Comparison of ENCODE assay signal across 19 cellular contexts in genomic region chr12:89064780-89065179, GRCh38.
A peak's percentile ranks its signal among the peaks of the same experiment; 100 is the strongest.
DNase-seq lines count a peak whose midpoint lies in the region; ATAC-seq, FAIRE-seq and TF ChIP-seq lines count a peak whose summit lies in the region.
"Had no signal": no experiment of that assay in that cellular context is flagged by ENCODE, and none has a peak within 500 bp of the region (broad histone marks: within the 10 kb centered on the region; RNA-seq: fewer than 3 reads in every experiment).

No MANE protein-coding gene starts in this region.

- H3K27ac Mint-ChIP-seq in Calu3 (ENCODE audit: unreplicated experiment) = peak overlapping the region; percentile 25
- H3K27ac Mint-ChIP-seq: activated T-helper 1 cell treated with anti-CD3 and anti-CD28 coated beads, Interleukin-12 subunit alpha, Interleukin-12 subunit beta, Interleukin-2, Interleukin-4 antibody, amounts not matched to agents 30 ng/mL and 10 ng/mL and 1 ng/mL, durations not matched to agents 14 hours and 24 hours and 36 hours; CD14-positive monocyte had no signal

- BruUV-seq in Calu3 (replicated peaks; lab: Mats Ljungman, UMichigan) = no TSS peak

- no peak overlapping the region for H2AFZ ChIP-seq in fibroblast of lung (ENCODE audit: low read length)

- peak; percentile 48 for DNase-seq in A172 (ENCODE audit: low spot score)
- peak; percentile 52 for DNase-seq in Calu3
- peak; percentile 76 for DNase-seq in RCC 7860 (ENCODE audit: low spot score)
- DNase-seq in fibroblast of lung (ENCODE audit: low read depth in 2 of 2) = peak; percentile 18 to 66
- no peak for DNase-seq in GM12891 (ENCODE audit: insufficient read length, low spot score)
- DNase-seq in LoVo (ENCODE audit: low spot score) = no peak
- no peak for DNase-seq in activated effector memory CD4-positive, alpha-beta T cell treated with anti-CD3 and anti-CD28 coated beads, Interleukin-2, amount 50 U/mL, for 16 hours
- DNase-seq: caudate nucleus; GF-D8; NCI-H1930; SIG-M5; stimulated activated CD4-positive, alpha-beta T cell treated with anti-CD3 and anti-CD28 coated beads, Interleukin-4, amount 100 ng/mL, for 24 hours; stomach; WERI-Rb-1 had no signal

- H3K27me3 ChIP-seq in fibroblast of lung (ENCODE audit: control insufficient read depth, insufficient read depth, low read length) = no peaks in the 10 kb centered on the region
- H3K27me3 ChIP-seq: right atrium auricular region, stomach had no signal

- no peaks in the 10 kb centered on the region for H3K27me3 Mint-ChIP-seq in Calu3 (ENCODE audit: unreplicated experiment)

- peaks cover 58% of the 10 kb centered on the region for H3K4me1 Mint-ChIP-seq in Calu3 (ENCODE audit: low read depth, unreplicated experiment)

- no peaks in the 10 kb centered on the region for H3K79me2 ChIP-seq in fibroblast of lung (ENCODE audit: control insufficient read depth, insufficient read depth, low read length)

- H3K4me3 ChIP-seq in fibroblast of lung (replicated peaks in 1 of 4; ENCODE audit: control extremely low read depth in 1 of 4, insufficient read depth in 1 of 4, low read depth in 3 of 4, low read length in 4 of 4) = no peak overlapping the region
- H3K4me3 ChIP-seq: right atrium auricular region, stomach had no signal

- CTCF ChIA-PET in Calu3 (lab: Charles Lee) = interaction anchor here (0.7 to 1.1 kb wide), 4 partner anchors 110 to 289 kb away, joined by 3 to 4 read pairs (median 4); no protein-coding TSS in a partner anchor

- TF ChIP-seq CTCF in Calu3 (IDR thresholded peaks at IDR 0.05; ENCODE audit: unreplicated experiment) = no peak
- no peak for TF ChIP-seq CTCF in fibroblast of lung (conservative IDR thresholded peaks at IDR 0.05 in 1 of 2, IDR thresholded peaks at IDR 0.05 in 1 of 2; ENCODE audit: low read depth in 1 of 2, low read length in 2 of 2)

- no peak overlapping the region for H3K27ac ChIP-seq in fibroblast of lung (ENCODE audit: insufficient read depth, low read length)
- H3K27ac ChIP-seq: right atrium auricular region, stomach, WERI-Rb-1 had no signal

- H3K9me3 Mint-ChIP-seq in Calu3 (ENCODE audit: low read depth, unreplicated experiment) = no peaks in the 10 kb centered on the region
- H3K9me3 Mint-ChIP-seq: activated T-helper 1 cell treated with anti-CD3 and anti-CD28 coated beads, Interleukin-12 subunit alpha, Interleukin-12 subunit beta, Interleukin-2, Interleukin-4 antibody, amounts not matched to agents 30 ng/mL and 10 ng/mL and 1 ng/mL, durations not matched to agents 14 hours and 24 hours and 36 hours; CD14-positive monocyte had no signal

- TF ChIP-seq POLR2A in GM12891 (IDR thresholded peaks at IDR 0.05; ENCODE audit: low read depth, low read length) = no peak

- peak; percentile 64 for FAIRE-seq in RCC 7860 (lab: Jason Lieb, UNC)
- FAIRE-seq in GM12891 (lab: Jason Lieb, UNC) = no peak
- FAIRE-seq: islet of Langerhans had no signal

- peaks cover 2% of the 10 kb centered on the region for H3K4me1 ChIP-seq in fibroblast of lung (ENCODE audit: control insufficient read depth, extremely low read depth, insufficient read depth, low read length)
- H3K4me1 ChIP-seq: right atrium auricular region, stomach had no signal

- no peaks in the 10 kb centered on the region for H3K36me3 Mint-ChIP-seq in Calu3 (ENCODE audit: insufficient read depth, unreplicated experiment)
- H3K36me3 Mint-ChIP-seq: CD14-positive monocyte had no signal

- H3K4me3 Mint-ChIP-seq in Calu3 (ENCODE audit: low read depth, unreplicated experiment) = no peak overlapping the region
- H3K4me3 Mint-ChIP-seq: activated T-helper 1 cell treated with anti-CD3 and anti-CD28 coated beads, Interleukin-12 subunit alpha, Interleukin-12 subunit beta, Interleukin-2, Interleukin-4 antibody, amounts not matched to agents 30 ng/mL and 10 ng/mL and 1 ng/mL, durations not matched to agents 14 hours and 24 hours and 36 hours; CD14-positive monocyte had no signal

- H4K20me1 ChIP-seq in fibroblast of lung (ENCODE audit: control insufficient read depth, extremely low read depth, insufficient read depth, low read length) = no peaks in the 10 kb centered on the region

- intact Hi-C loops in Calu3 (cut with micrococcal nuclease; ENCODE audit: unreplicated experiment) = no loop called here

- no peak overlapping the region for H3K9ac ChIP-seq in fibroblast of lung (ENCODE audit: insufficient read depth, low read length)

- H3K36me3 ChIP-seq in fibroblast of lung (ENCODE audit: control insufficient read depth, insufficient read depth, low read length) = no peaks in the 10 kb centered on the region
- H3K36me3 ChIP-seq: right atrium auricular region, stomach, WERI-Rb-1 had no signal

- ATAC-seq in GM21381 (IDR thresholded peaks at IDR 0.05; ENCODE audit: unreplicated experiment) = no peak

- no peaks in the 10 kb centered on the region for H3K9me3 ChIP-seq in fibroblast of lung (ENCODE audit: control insufficient read depth, insufficient read depth, low read depth, low read length)
- H3K9me3 ChIP-seq: right atrium auricular region, stomach had no signal

- no peak overlapping the region for H3K4me2 ChIP-seq in fibroblast of lung (ENCODE audit: extremely low read depth, insufficient read depth, low read length)

TF ChIP-seq in GM12891, 5 proteins besides CTCF, POLR2A, EP300 and RAD21:
- no peak for TF ChIP-seq POU2F2 (IDR thresholded peaks at IDR 0.05; ENCODE audit: low read depth, low read length)
- TF ChIP-seq SPI1 (IDR thresholded peaks at IDR 0.05; ENCODE audit: low read depth, low read length) = no peak
- TF ChIP-seq POLR2AphosphoS5 (IDR thresholded peaks at IDR 0.05; ENCODE audit: low read depth, low read length) = no peak
- TF ChIP-seq PAX5 (IDR thresholded peaks at IDR 0.05; ENCODE audit: insufficient read depth, low read length, severe bottlenecking) = no peak
- no peak for TF ChIP-seq TAF1 (IDR thresholded peaks at IDR 0.05; ENCODE audit: low read depth, low read length)
TF ChIP-seq in GM12891: peak in this region for 0.

Comparison
In these comparisons a context has a peak if more than half of its experiments do, and no peak if none do; other contexts are left out.
1. DNase-seq: peak in A172 (single experiment), Calu3 (single experiment), RCC 7860 (single experiment) and fibroblast of lung (2 of 2); none in GM12891 (single experiment), LoVo (single experiment) and activated effector memory CD4-positive, alpha-beta T cell treated with anti-CD3 and anti-CD28 coated beads, Interleukin-2, amount 50 U/mL, for 16 hours (single experiment).